ENCODE assay signal across 1 cellular context in the genomic region with DNA sequence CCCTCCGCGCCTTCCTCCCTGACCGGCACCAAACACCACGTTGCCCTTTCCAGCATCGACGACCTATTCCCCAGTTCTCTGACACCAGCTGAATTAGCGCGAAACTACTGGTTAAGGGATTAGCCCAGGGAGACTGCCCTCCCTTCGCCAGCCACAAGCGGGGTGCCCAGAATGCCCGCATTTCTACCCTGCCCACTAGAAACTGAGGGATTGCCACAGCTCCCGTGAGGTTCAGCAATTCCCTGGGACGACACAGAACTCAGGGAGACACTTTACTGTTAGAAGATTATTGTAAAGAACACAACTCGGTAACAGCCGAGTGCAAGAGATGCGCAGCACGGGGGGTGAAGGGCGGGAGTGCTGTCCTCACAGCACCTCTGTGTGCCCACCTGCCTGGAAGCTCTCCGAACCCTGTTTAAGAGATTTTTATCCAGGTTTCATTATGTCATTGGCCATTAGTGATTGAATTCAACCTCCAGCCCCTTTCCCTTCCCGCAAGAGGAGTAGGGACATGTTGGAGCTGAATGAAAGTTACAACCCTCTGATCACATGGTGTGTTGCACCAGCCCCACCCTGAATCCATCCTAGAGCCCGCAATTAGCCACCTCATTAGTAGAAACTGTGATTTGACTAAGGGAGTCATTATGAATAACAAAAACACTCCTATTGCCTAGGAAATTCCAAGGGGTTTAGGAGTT.
A peak's percentile ranks its signal among the peaks of the same experiment; 100 is the strongest.
TF ChIP-seq lines count a peak whose summit lies in the region.

No MANE protein-coding gene starts in this region.

TF ChIP-seq in K562, 482 proteins besides CTCF, POLR2A, EP300 and RAD21 (continued from another document and continues in another):
- TF ChIP-seq, protein P1, sequence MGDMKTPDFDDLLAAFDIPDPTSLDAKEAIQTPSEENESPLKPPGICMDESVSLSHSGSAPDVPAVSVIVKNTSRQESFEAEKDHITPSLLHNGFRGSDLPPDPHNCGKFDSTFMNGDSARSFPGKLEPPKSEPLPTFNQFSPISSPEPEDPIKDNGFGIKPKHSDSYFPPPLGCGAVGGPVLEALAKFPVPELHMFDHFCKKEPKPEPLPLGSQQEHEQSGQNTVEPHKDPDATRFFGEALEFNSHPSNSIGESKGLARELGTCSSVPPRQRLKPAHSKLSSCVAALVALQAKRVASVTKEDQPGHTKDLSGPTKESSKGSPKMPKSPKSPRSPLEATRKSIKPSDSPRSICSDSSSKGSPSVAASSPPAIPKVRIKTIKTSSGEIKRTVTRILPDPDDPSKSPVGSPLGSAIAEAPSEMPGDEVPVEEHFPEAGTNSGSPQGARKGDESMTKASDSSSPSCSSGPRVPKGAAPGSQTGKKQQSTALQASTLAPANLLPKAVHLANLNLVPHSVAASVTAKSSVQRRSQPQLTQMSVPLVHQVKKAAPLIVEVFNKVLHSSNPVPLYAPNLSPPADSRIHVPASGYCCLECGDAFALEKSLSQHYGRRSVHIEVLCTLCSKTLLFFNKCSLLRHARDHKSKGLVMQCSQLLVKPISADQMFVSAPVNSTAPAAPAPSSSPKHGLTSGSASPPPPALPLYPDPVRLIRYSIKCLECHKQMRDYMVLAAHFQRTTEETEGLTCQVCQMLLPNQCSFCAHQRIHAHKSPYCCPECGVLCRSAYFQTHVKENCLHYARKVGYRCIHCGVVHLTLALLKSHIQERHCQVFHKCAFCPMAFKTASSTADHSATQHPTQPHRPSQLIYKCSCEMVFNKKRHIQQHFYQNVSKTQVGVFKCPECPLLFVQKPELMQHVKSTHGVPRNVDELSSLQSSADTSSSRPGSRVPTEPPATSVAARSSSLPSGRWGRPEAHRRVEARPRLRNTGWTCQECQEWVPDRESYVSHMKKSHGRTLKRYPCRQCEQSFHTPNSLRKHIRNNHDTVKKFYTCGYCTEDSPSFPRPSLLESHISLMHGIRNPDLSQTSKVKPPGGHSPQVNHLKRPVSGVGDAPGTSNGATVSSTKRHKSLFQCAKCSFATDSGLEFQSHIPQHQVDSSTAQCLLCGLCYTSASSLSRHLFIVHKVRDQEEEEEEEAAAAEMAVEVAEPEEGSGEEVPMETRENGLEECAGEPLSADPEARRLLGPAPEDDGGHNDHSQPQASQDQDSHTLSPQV (IDR thresholded peaks at IDR 0.05) = no peak
- TF ChIP-seq GABPB2 (CRISPR knock-in tag; conservative IDR thresholded peaks at IDR 0.05) (no peak), ARID1B (IDR thresholded peaks at IDR 0.05) (no peak), KLF10 (CRISPR knock-in tag; IDR thresholded peaks at IDR 0.05) (no peak), JUN (IDR thresholded peaks at IDR 0.05; ENCODE audit: borderline replicate concordance, low read depth, low read length) (no peak), JUN (CRISPR knock-in tag; IDR thresholded peaks at IDR 0.05; ENCODE audit: borderline replicate concordance) (no peak), RB1 (IDR thresholded peaks at IDR 0.05; ENCODE audit: low read depth) (no peak), MAFF (IDR thresholded peaks at IDR 0.05; ENCODE audit: low read length) (no peak), MYC (IDR thresholded peaks at IDR 0.05; ENCODE audit: low read depth, low read length) (no peak; the same call in 1 of the 2 replicates), MYC (CRISPR knock-in tag; IDR thresholded peaks at IDR 0.05; ENCODE audit: borderline replicate concordance, low read depth) (no peak), FOXP1 (CRISPR knock-in tag; IDR thresholded peaks at IDR 0.05) (no peak; the same call in 1 of the 2 replicates), NFE2 (IDR thresholded peaks at IDR 0.05; ENCODE audit: low read depth) (no peak), MYBL2 (IDR thresholded peaks at IDR 0.05; ENCODE audit: low read depth) (no peak), MYBL2 (CRISPR knock-in tag; IDR thresholded peaks at IDR 0.05; ENCODE audit: borderline replicate concordance) (no peak), NFYB (IDR thresholded peaks at IDR 0.05; ENCODE audit: extremely low read depth, insufficient read length) (no peak), ELF4 (CRISPR knock-in tag; IDR thresholded peaks at IDR 0.05) (0 out of 2 replicates have a peak, but pooled peaks have one; percentile 50), RUNX1 (IDR thresholded peaks at IDR 0.05; ENCODE audit: low read depth) (0 out of 2 replicates have a peak, but pooled peaks have one; percentile 7), HDAC2 (IDR thresholded peaks at IDR 0.05) (no peak), TCF3 (CRISPR knock-in tag; IDR thresholded peaks at IDR 0.05) (peak; percentile 3; the same call in 1 of the 2 replicates), POLR2AphosphoS5 (IDR thresholded peaks at IDR 0.05; ENCODE audit: control insufficient read depth, insufficient read depth, low read depth, low read length) (no peak), SIN3A (IDR thresholded peaks at IDR 0.05; ENCODE audit: borderline replicate concordance in 2 of 2, control insufficient read depth in 1 of 2, low read depth in 2 of 2, low read length in 2 of 2) (peak in 1 of 2 experiments; percentile 8; a peak in 1 of 4 replicates), ZNF644 (tag; IDR thresholded peaks at IDR 0.05; ENCODE audit: low read depth) (0 out of 2 replicates have a peak, but pooled peaks have one; percentile 50), FOXM1 (IDR thresholded peaks at IDR 0.05; ENCODE audit: low read depth) (no peak), FOXM1 (CRISPR knock-in tag; IDR thresholded peaks at IDR 0.05; ENCODE audit: low read depth) (0 out of 2 replicates have a peak, but pooled peaks have one; percentile 44), HNRNPH1 (optimal IDR thresholded peaks at IDR 0.05; ENCODE audit: low read depth, low read length) (no peak), ARNT (IDR thresholded peaks at IDR 0.05) (no peak), ZNF347 (CRISPR knock-in tag; IDR thresholded peaks at IDR 0.05; ENCODE audit: low read depth) (0 out of 2 replicates have a peak, but pooled peaks have one; percentile 46), TARDBP (IDR thresholded peaks at IDR 0.05) (no peak), SETDB1 (IDR thresholded peaks at IDR 0.05; ENCODE audit: low read length) (no peak), SREBF1 (IDR thresholded peaks at IDR 0.05; ENCODE audit: borderline replicate concordance, low read depth, low read length) (no peak), ZNF445 (CRISPR knock-in tag; IDR thresholded peaks at IDR 0.05; ENCODE audit: low read depth) (no peak), STAT5B (CRISPR knock-in tag; IDR thresholded peaks at IDR 0.05) (no peak), NBN (IDR thresholded peaks at IDR 0.05; ENCODE audit: low read depth) (no peak; the same call in 1 of the 2 replicates)
- TF ChIP-seq, protein P2, sequence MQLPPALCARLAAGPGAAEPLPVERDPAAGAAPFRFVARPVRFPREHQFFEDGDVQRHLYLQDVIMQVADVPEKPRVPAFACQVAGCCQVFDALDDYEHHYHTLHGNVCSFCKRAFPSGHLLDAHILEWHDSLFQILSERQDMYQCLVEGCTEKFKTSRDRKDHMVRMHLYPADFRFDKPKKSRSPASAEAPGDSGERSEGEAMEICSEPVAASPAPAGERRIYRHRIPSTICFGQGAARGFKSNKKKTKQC (CRISPR knock-in tag; IDR thresholded peaks at IDR 0.05) = no peak
- TF ChIP-seq, protein P3, sequence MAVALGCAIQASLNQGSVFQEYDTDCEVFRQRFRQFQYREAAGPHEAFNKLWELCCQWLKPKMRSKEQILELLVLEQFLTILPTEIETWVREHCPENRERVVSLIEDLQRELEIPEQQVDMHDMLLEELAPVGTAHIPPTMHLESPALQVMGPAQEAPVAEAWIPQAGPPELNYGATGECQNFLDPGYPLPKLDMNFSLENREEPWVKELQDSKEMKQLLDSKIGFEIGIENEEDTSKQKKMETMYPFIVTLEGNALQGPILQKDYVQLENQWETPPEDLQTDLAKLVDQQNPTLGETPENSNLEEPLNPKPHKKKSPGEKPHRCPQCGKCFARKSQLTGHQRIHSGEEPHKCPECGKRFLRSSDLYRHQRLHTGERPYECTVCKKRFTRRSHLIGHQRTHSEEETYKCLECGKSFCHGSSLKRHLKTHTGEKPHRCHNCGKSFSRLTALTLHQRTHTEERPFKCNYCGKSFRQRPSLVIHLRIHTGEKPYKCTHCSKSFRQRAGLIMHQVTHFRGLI (CRISPR knock-in tag; IDR thresholded peaks at IDR 0.05) = no peak
- TF ChIP-seq, protein P4, sequence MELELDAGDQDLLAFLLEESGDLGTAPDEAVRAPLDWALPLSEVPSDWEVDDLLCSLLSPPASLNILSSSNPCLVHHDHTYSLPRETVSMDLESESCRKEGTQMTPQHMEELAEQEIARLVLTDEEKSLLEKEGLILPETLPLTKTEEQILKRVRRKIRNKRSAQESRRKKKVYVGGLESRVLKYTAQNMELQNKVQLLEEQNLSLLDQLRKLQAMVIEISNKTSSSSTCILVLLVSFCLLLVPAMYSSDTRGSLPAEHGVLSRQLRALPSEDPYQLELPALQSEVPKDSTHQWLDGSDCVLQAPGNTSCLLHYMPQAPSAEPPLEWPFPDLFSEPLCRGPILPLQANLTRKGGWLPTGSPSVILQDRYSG (tag; conservative IDR thresholded peaks at IDR 0.05; ENCODE audit: low read depth) = peak; percentile 84; the same call in 1 of the 2 replicates
- TF ChIP-seq, protein P5, sequence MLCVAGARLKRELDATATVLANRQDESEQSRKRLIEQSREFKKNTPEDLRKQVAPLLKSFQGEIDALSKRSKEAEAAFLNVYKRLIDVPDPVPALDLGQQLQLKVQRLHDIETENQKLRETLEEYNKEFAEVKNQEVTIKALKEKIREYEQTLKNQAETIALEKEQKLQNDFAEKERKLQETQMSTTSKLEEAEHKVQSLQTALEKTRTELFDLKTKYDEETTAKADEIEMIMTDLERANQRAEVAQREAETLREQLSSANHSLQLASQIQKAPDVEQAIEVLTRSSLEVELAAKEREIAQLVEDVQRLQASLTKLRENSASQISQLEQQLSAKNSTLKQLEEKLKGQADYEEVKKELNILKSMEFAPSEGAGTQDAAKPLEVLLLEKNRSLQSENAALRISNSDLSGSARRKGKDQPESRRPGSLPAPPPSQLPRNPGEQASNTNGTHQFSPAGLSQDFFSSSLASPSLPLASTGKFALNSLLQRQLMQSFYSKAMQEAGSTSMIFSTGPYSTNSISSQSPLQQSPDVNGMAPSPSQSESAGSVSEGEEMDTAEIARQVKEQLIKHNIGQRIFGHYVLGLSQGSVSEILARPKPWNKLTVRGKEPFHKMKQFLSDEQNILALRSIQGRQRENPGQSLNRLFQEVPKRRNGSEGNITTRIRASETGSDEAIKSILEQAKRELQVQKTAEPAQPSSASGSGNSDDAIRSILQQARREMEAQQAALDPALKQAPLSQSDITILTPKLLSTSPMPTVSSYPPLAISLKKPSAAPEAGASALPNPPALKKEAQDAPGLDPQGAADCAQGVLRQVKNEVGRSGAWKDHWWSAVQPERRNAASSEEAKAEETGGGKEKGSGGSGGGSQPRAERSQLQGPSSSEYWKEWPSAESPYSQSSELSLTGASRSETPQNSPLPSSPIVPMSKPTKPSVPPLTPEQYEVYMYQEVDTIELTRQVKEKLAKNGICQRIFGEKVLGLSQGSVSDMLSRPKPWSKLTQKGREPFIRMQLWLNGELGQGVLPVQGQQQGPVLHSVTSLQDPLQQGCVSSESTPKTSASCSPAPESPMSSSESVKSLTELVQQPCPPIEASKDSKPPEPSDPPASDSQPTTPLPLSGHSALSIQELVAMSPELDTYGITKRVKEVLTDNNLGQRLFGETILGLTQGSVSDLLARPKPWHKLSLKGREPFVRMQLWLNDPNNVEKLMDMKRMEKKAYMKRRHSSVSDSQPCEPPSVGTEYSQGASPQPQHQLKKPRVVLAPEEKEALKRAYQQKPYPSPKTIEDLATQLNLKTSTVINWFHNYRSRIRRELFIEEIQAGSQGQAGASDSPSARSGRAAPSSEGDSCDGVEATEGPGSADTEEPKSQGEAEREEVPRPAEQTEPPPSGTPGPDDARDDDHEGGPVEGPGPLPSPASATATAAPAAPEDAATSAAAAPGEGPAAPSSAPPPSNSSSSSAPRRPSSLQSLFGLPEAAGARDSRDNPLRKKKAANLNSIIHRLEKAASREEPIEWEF (CRISPR knock-in tag; IDR thresholded peaks at IDR 0.05) = peak; percentile 68; the same call in 1 of the 2 replicates
- TF ChIP-seq, protein P6, sequence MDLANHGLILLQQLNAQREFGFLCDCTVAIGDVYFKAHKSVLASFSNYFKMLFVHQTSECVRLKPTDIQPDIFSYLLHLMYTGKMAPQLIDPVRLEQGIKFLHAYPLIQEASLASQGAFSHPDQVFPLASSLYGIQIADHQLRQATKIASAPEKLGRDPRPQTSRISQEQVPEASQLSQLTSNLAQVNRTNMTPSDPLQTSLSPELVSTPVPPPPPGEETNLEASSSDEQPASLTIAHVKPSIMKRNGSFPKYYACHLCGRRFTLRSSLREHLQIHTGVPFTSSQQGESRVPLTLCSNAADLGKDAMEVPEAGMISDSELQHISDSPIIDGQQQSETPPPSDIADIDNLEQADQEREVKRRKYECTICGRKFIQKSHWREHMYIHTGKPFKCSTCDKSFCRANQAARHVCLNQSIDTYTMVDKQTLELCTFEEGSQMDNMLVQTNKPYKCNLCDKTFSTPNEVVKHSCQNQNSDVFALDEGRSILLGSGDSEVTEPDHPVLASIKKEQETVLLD (IDR thresholded peaks at IDR 0.05) = 0 out of 2 replicates have a peak, but pooled peaks have one; percentile 44
- TF ChIP-seq, protein P7, sequence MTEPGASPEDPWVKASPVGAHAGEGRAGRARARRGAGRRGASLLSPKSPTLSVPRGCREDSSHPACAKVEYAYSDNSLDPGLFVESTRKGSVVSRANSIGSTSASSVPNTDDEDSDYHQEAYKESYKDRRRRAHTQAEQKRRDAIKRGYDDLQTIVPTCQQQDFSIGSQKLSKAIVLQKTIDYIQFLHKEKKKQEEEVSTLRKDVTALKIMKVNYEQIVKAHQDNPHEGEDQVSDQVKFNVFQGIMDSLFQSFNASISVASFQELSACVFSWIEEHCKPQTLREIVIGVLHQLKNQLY (CRISPR knock-in tag; conservative IDR thresholded peaks at IDR 0.05) = no peak
- TF ChIP-seq, protein P8, sequence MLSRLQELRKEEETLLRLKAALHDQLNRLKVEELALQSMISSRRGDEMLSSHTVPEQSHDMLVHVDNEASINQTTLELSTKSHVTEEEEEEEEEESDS (CRISPR knock-in tag; IDR thresholded peaks at IDR 0.05) = no peak
- TF ChIP-seq, protein P9, sequence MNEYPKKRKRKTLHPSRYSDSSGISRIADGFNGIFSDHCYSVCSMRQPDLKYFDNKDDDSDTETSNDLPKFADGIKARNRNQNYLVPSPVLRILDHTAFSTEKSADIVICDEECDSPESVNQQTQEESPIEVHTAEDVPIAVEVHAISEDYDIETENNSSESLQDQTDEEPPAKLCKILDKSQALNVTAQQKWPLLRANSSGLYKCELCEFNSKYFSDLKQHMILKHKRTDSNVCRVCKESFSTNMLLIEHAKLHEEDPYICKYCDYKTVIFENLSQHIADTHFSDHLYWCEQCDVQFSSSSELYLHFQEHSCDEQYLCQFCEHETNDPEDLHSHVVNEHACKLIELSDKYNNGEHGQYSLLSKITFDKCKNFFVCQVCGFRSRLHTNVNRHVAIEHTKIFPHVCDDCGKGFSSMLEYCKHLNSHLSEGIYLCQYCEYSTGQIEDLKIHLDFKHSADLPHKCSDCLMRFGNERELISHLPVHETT (CRISPR knock-in tag; conservative IDR thresholded peaks at IDR 0.05 in 1 of 2, IDR thresholded peaks at IDR 0.05 in 1 of 2) = no peak
- TF ChIP-seq, protein P10, sequence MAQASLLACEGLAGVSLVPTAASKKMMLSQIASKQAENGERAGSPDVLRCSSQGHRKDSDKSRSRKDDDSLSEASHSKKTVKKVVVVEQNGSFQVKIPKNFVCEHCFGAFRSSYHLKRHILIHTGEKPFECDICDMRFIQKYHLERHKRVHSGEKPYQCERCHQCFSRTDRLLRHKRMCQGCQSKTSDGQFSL (CRISPR knock-in tag; IDR thresholded peaks at IDR 0.05) = no peak
- TF ChIP-seq, protein P10 (tag; IDR thresholded peaks at IDR 0.05) = 0 out of 4 replicates have a peak, but pooled peaks of 1 of the 2 experiments have one; percentile 48
